In the genomic region with DNA sequence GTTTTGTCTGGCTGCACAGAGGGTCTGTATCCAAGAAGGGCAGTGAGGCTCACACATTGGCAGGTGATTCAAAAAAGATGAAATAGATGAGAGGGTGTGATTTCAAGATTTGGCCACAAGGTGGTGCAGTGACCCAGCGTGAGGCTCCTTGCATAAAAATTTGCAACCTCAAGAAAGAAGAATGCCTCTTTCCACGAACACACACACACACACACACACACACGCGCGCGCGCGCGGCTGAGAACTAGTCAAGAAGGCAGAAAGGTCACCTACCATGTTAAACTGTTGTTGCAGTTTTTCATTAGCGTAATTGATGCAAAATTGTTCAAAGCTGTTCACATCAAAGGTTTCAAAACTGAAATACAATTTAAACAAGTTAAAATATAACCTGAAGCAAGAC, we compare ENCODE assay signal across 8 cellular contexts. TPM values are rescaled to one million over a fixed set of nuclear protein-coding genes. Genes with fewer than 3 reads are reported as not detected.
DNase-seq lines count a peak whose midpoint lies in the region; ATAC-seq lines count a peak whose summit lies in the region.

No MANE protein-coding gene starts in this region.

- H3K27me3 Mint-ChIP-seq in CD8-positive, alpha-beta memory T cell = no peaks in the 10 kb centered on the region
- no peaks in the 10 kb centered on the region for H3K27me3 Mint-ChIP-seq in activated CD4-positive, alpha-beta memory T cell treated with anti-CD3 and anti-CD28 coated beads for 36 hours

- no peak overlapping the region for H3K27ac ChIP-seq in CD8-positive, alpha-beta memory T cell (ENCODE audit: low read depth, low read length)

- H3K9me3 ChIP-seq in CD8-positive, alpha-beta memory T cell (ENCODE audit: low read length) = no peaks in the 10 kb centered on the region

- DNase-seq in CD8-positive, alpha-beta memory T cell = peak; percentile 52 to 83 (median 69)
- DNase-seq in HCEC 1CT (peak; percentile 61), NCI-H69 (lab: John Stamatoyannopoulos, UW) (peak; percentile 78), dermis blood vessel endothelial cell (peak; percentile 89), lung microvascular endothelial cell (ENCODE audit: low read depth in 2 of 2) (peak; percentile 75 to 80)
- DNase-seq in activated CD4-positive, alpha-beta memory T cell treated with anti-CD3 and anti-CD28 coated beads for 36 hours = peak; percentile 84
- peak; percentile 55 for DNase-seq in stimulated activated CD8-positive, alpha-beta memory T cell treated with anti-CD3 and anti-CD28 coated beads, Interleukin-15, amount 100 ng/mL, for 1 hour (ENCODE audit: low read depth)

- H3K36me3 ChIP-seq in CD8-positive, alpha-beta memory T cell (ENCODE audit: insufficient read depth, low read length) = no peaks in the 10 kb centered on the region

- ATAC-seq in GM19467 (IDR thresholded peaks at IDR 0.05; ENCODE audit: unreplicated experiment) = no peak

- peak overlapping the region in 7 of 8 donors; percentile 14 to 86 (median 67) for H3K27ac Mint-ChIP-seq in CD8-positive, alpha-beta memory T cell
- H3K27ac Mint-ChIP-seq in activated CD4-positive, alpha-beta memory T cell treated with anti-CD3 and anti-CD28 coated beads for 36 hours = peak overlapping the region; percentile 56

- H3K4me3 ChIP-seq in CD8-positive, alpha-beta memory T cell (ENCODE audit: low read length) = peak overlapping the region; percentile 8

- H3K36me3 Mint-ChIP-seq in CD8-positive, alpha-beta memory T cell = no peaks in the 10 kb centered on the region
- H3K36me3 Mint-ChIP-seq in activated CD4-positive, alpha-beta memory T cell treated with anti-CD3 and anti-CD28 coated beads for 36 hours = no peaks in the 10 kb centered on the region

- CTCF ChIA-PET in CD8-positive, alpha-beta memory T cell (lab: Charles Lee) = interaction anchor here (0.6 to 5.7 kb wide), 24 partner anchors 9 to 491 kb away, joined by 3 to 62 read pairs (median 4); no protein-coding TSS in a partner anchor
- CTCF ChIA-PET in activated CD4-positive, alpha-beta memory T cell treated with anti-CD3 and anti-CD28 coated beads for 36 hours (lab: Charles Lee) = interaction anchor here (0.6 to 6.3 kb wide), 39 partner anchors 11 to 536 kb away, joined by 3 to 94 read pairs (median 4); a partner anchor contains a TSS

- H3K27me3 ChIP-seq in CD8-positive, alpha-beta memory T cell (ENCODE audit: insufficient read depth, low read length, poor library complexity, severe bottlenecking) = no peaks in the 10 kb centered on the region

- peaks cover 10 to 21% (median 11%) of the 10 kb centered on the region in 3 donors for H3K4me1 Mint-ChIP-seq in CD8-positive, alpha-beta memory T cell
- H3K4me1 Mint-ChIP-seq in activated CD4-positive, alpha-beta memory T cell treated with anti-CD3 and anti-CD28 coated beads for 36 hours (ENCODE audit: low read depth) = peaks cover 23% of the 10 kb centered on the region

- H3K4me1 ChIP-seq in CD8-positive, alpha-beta memory T cell (ENCODE audit: insufficient read depth, low read length) = peaks cover 14% of the 10 kb centered on the region

- intact Hi-C loops in activated CD4-positive, alpha-beta memory T cell treated with anti-CD3 and anti-CD28 coated beads for 36 hours (cut with micrococcal nuclease) = loop anchor here (1.0 to 2.0 kb wide), 5 partner anchors 75 to 479 kb away; a partner anchor contains a TSS

- peak overlapping the region; percentile 10 to 88 (median 70) for H3K4me3 Mint-ChIP-seq in CD8-positive, alpha-beta memory T cell
- H3K4me3 Mint-ChIP-seq in activated CD4-positive, alpha-beta memory T cell treated with anti-CD3 and anti-CD28 coated beads for 36 hours = peak overlapping the region; percentile 37

- POLR2A ChIA-PET in CD8-positive, alpha-beta memory T cell (lab: Charles Lee) = interaction anchor here (0.6 kb wide), 1 partner anchor 9 kb away, joined by 3 read pairs; no protein-coding TSS in a partner anchor
- POLR2A ChIA-PET in activated CD4-positive, alpha-beta memory T cell treated with anti-CD3 and anti-CD28 coated beads for 36 hours (lab: Charles Lee) = no interaction called here

- H3K9me3 Mint-ChIP-seq in CD8-positive, alpha-beta memory T cell = no peaks in the 10 kb centered on the region
- no peaks in the 10 kb centered on the region for H3K9me3 Mint-ChIP-seq in activated CD4-positive, alpha-beta memory T cell treated with anti-CD3 and anti-CD28 coated beads for 36 hours

RNA-seq across cellular contexts. Expression of a gene that starts 39.2 kb away (rescaled TPM):
- total RNA-seq in CD8-positive, alpha-beta memory T cell = under 1 TPM; 0.18 to 0.33 TPM
- 0.48 TPM for polyA plus RNA-seq in CD8-positive, alpha-beta memory T cell
- under 1 TPM; 0.27 to 0.50 TPM for total RNA-seq in activated CD4-positive, alpha-beta memory T cell treated with anti-CD3 and anti-CD28 coated beads for 36 hours
- 26.7 and 44.2 TPM in 2 replicates for total RNA-seq in dermis blood vessel endothelial cell
- 7.4 and 8.5 TPM in 2 replicates for total RNA-seq in lung microvascular endothelial cell
